ENCODE assay signal across 1 cellular context in genomic region chr9:70257512-70257911, GRCh38.
TF ChIP-seq lines count a peak whose summit lies in the region.

No MANE protein-coding gene starts in this region.

TF ChIP-seq in A549, 52 proteins besides CTCF, POLR2A, EP300 and RAD21 (continued from another document):
- TF ChIP-seq NFE2L2 (conservative IDR thresholded peaks at IDR 0.05; ENCODE audit: low read length) = no peak
- no peak for TF ChIP-seq HOXB5 (CRISPR knock-in tag; IDR thresholded peaks at IDR 0.05)
